18 cellular contexts compared by ENCODE assay signal in the genomic region with DNA sequence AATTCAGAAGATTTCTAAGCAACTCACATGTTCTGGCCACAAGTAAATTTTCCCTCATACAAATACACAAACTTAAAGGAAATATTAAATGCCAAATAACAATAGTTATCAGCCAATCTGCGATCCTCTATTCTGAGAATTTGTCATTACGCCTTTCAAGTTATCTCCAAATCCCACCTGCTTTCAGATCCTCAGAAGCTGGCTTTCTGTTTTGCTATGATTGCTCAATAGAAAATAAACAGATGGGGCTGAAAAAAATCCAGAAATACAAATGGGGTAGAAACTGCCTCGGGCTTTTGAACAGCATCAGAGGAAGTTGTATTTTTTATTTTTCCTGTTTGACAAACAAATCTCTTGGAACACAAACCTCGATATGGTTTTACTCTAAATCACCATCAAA.
"Had no signal": no experiment of that assay in that cellular context is flagged by ENCODE, and none has a peak within 500 bp of the region (broad histone marks: within the 10 kb centered on the region; RNA-seq: fewer than 3 reads in every experiment).

No MANE protein-coding gene starts in this region.

- H3K4me1 ChIP-seq: gastrocnemius medialis, heart right ventricle, pancreas, tibial artery, upper lobe of left lung, uterus had no signal

- ATAC-seq: esophagus mucosa; gastrocnemius medialis; heart right ventricle; pancreas; right cardiac atrium; stimulated activated effector memory CD8-positive, alpha-beta T cell treated with anti-CD3 and anti-CD28 coated beads, Interleukin-12 subunit alpha, Interleukin-12 subunit beta, amount 100 ng/mL, for 72 hours had no signal

- H3K27me3 ChIP-seq: gastrocnemius medialis, pancreas, tibial artery, upper lobe of left lung, uterus had no signal

- H3K9me3 ChIP-seq: gastrocnemius medialis, pancreas, tibial artery, upper lobe of left lung, uterus had no signal

- DNase-seq: effector memory CD4-positive, alpha-beta T cell; gastrocnemius medialis; heart right ventricle; hypothalamus; kidney glomerular epithelial cell; mesendoderm; naive B cell; occipital lobe; pancreas; right cardiac atrium; small intestine; stimulated activated CD4-positive, alpha-beta T cell treated with anti-CD3 and anti-CD28 coated beads, Interleukin-4, amount 100 ng/mL, for 1 hour; stimulated activated CD8-positive, alpha-beta memory T cell treated with anti-CD3 and anti-CD28 coated beads, Interleukin-4, amount 100 ng/mL, for 48 hours; tibial artery; upper lobe of left lung; uterus had no signal

- H3K36me3 ChIP-seq: gastrocnemius medialis, heart right ventricle, pancreas, tibial artery, upper lobe of left lung, uterus had no signal

- H3K4me3 ChIP-seq: gastrocnemius medialis, heart right ventricle, pancreas, tibial artery, upper lobe of left lung, uterus had no signal

- H3K27ac ChIP-seq: gastrocnemius medialis, heart right ventricle, pancreas, tibial artery, upper lobe of left lung, uterus had no signal
